Comparison of ENCODE assay signal across 8 cellular contexts in the genomic region with DNA sequence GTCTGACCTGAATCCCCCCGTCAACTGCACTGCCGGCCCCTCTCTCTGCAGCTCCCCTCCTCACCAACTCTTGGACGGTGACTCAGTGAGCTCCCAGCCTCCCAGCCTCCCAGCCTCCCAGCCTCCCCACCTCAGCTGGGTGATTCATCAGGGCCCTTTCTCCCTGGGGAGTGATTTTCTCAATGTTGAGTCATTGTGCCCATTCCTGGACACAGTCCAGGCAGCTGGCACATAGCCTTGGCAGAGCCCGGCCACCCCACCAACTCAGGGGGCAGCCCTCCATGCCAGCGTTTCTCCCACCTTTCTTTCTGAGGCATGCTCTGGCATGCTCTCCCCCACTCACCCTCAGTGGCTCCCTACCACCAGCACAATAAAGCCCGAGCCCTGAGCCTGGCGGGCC. TPM values are rescaled to one million over a fixed set of nuclear protein-coding genes. Genes with fewer than 3 reads are reported as not detected.
A peak's percentile ranks its signal among the peaks of the same experiment; 100 is the strongest.
DNase-seq lines count a peak whose midpoint lies in the region; ATAC-seq and TF ChIP-seq lines count a peak whose summit lies in the region.

No MANE protein-coding gene starts in this region.

- ATAC-seq in memory B cell (ENCODE audit: low read depth), result no peak
- no peak for ATAC-seq in left lobe of liver

- H3K4me3 Mint-ChIP-seq in CD14-positive monocyte (peak overlapping the region; percentile 60 to 72), memory B cell (peak overlapping the region; percentile 61)
- peak overlapping the region; percentile 6 for H3K4me3 Mint-ChIP-seq in activated naive CD8-positive, alpha-beta T cell treated with anti-CD3 and anti-CD28 coated beads for 36 hours

- POLR2A ChIA-PET in HEK293T (lab: Yijun Ruan, JAX), result interaction anchor here (1.0 kb wide), 1 partner anchor 54 kb away, joined by 3 read pairs; no protein-coding TSS in a partner anchor

- no peaks in the 10 kb centered on the region for H3K36me3 Mint-ChIP-seq in CD14-positive monocyte
- no peaks in the 10 kb centered on the region for H3K36me3 Mint-ChIP-seq in activated naive CD8-positive, alpha-beta T cell treated with anti-CD3 and anti-CD28 coated beads for 36 hours
- H3K36me3 Mint-ChIP-seq in memory B cell, result no peaks in the 10 kb centered on the region

- H3K9me3 Mint-ChIP-seq in CD14-positive monocyte (peaks cover 0 to 4% (median 0%) of the 10 kb centered on the region in 7 donors), memory B cell (no peaks in the 10 kb centered on the region)
- H3K9me3 Mint-ChIP-seq in activated naive CD8-positive, alpha-beta T cell treated with anti-CD3 and anti-CD28 coated beads for 36 hours, result no peaks in the 10 kb centered on the region

- H3K27ac Mint-ChIP-seq in CD14-positive monocyte (no peak overlapping the region), memory B cell (no peak overlapping the region)
- no peak overlapping the region for H3K27ac Mint-ChIP-seq in activated naive CD8-positive, alpha-beta T cell treated with anti-CD3 and anti-CD28 coated beads for 36 hours

- peak; percentile 58 for DNase-seq in CD14-positive monocyte (ENCODE audit: low spot score)
- peak; percentile 84 for DNase-seq in HPDE6-E6E7 (ENCODE audit: extremely low spot score)
- DNase-seq in activated naive CD8-positive, alpha-beta T cell treated with anti-CD3 and anti-CD28 coated beads for 36 hours, result peak; percentile 7
- no peak for DNase-seq in memory B cell (ENCODE audit: low spot score in 2 of 2)
- no peak for DNase-seq in left lobe of liver (ENCODE audit: low spot score)
- no peak for DNase-seq in central memory CD4-positive, alpha-beta T cell
- no peak for DNase-seq in middle frontal gyrus (ENCODE audit: extremely low spot score, low spot score)
- no peak for DNase-seq in HEK293T (ENCODE audit: extremely low spot score)

- CTCF ChIA-PET in HEK293T (lab: Yijun Ruan, JAX), result interaction anchor here (0.6 to 1.7 kb wide), 7 partner anchors 13 to 182 kb away, joined by 3 to 9 read pairs (median 4); no protein-coding TSS in a partner anchor

- intact Hi-C loops in CD14-positive monocyte (cut with micrococcal nuclease), result loop anchor here (2.0 to 5.0 kb wide), 3 partner anchors 56 to 173 kb away; no protein-coding TSS in a partner anchor

- H3K27me3 Mint-ChIP-seq in CD14-positive monocyte (ENCODE audit: low read depth in 3 of 3), result peaks cover 19 to 32% (median 19%) of the 10 kb centered on the region in 3 donors
- H3K27me3 Mint-ChIP-seq in activated naive CD8-positive, alpha-beta T cell treated with anti-CD3 and anti-CD28 coated beads for 36 hours, result peaks cover 6% of the 10 kb centered on the region
- peaks cover 2% of the 10 kb centered on the region for H3K27me3 Mint-ChIP-seq in memory B cell

- H3K4me1 Mint-ChIP-seq in CD14-positive monocyte, result peaks cover 6% of the 10 kb centered on the region
- H3K4me1 Mint-ChIP-seq in activated naive CD8-positive, alpha-beta T cell treated with anti-CD3 and anti-CD28 coated beads for 36 hours, result no peaks in the 10 kb centered on the region
- no peaks in the 10 kb centered on the region for H3K4me1 Mint-ChIP-seq in memory B cell

- TF ChIP-seq CTCF in CD14-positive monocyte (IDR thresholded peaks at IDR 0.05), result no peak

TF ChIP-seq in HEK293T, 16 proteins besides CTCF, POLR2A, EP300 and RAD21:
- no peak for TF ChIP-seq ELF4 (IDR thresholded peaks at IDR 0.05)
- TF ChIP-seq FOXM1 (IDR thresholded peaks at IDR 0.05; ENCODE audit: borderline replicate concordance), result no peak
- no peak for TF ChIP-seq BHLHE40 (IDR thresholded peaks at IDR 0.05; ENCODE audit: borderline replicate concordance)
- TF ChIP-seq FOXK2 (IDR thresholded peaks at IDR 0.05), result no peak
- TF ChIP-seq FOXA1 (IDR thresholded peaks at IDR 0.05), result no peak
- TF ChIP-seq NFRKB (IDR thresholded peaks at IDR 0.05), result no peak
- no peak for TF ChIP-seq ARNT (IDR thresholded peaks at IDR 0.05)
- no peak for TF ChIP-seq L3MBTL2 (conservative IDR thresholded peaks at IDR 0.05)
- TF ChIP-seq CTBP1 (IDR thresholded peaks at IDR 0.05; ENCODE audit: borderline replicate concordance), result no peak
- TF ChIP-seq LEF1 (IDR thresholded peaks at IDR 0.05; ENCODE audit: borderline replicate concordance), result no peak
- no peak for TF ChIP-seq PKNOX1 (IDR thresholded peaks at IDR 0.05)

RNA-seq across cellular contexts. Expression of gene PDE2A, which starts 30.7 kb away (rescaled TPM):
- under 1 TPM; 0.18 to 0.53 TPM for polyA plus RNA-seq in CD14-positive monocyte
- under 1 TPM; 0.37 to 0.42 TPM for total RNA-seq in activated naive CD8-positive, alpha-beta T cell treated with anti-CD3 and anti-CD28 coated beads for 36 hours
- total RNA-seq in left lobe of liver, result 20.3 TPM

Comparison
In these comparisons a context has a peak if more than half of its experiments do, and no peak if none do; other contexts are left out.
1. DNase-seq: peak in CD14-positive monocyte (single experiment), HPDE6-E6E7 (single experiment) and activated naive CD8-positive, alpha-beta T cell treated with anti-CD3 and anti-CD28 coated beads for 36 hours (single experiment); none in memory B cell (0 of 2), left lobe of liver (single experiment), central memory CD4-positive, alpha-beta T cell (single experiment), middle frontal gyrus (single experiment) and HEK293T (single experiment).
2. H3K4me3 Mint-ChIP-seq: peak in every context shown above with its lines; median percentile 66 in CD14-positive monocyte; 61 in memory B cell; 6 in activated naive CD8-positive, alpha-beta T cell treated with anti-CD3 and anti-CD28 coated beads for 36 hours.
3. RNA of gene PDE2A, which starts 30.7 kb away (total RNA-seq): 20.3 TPM in left lobe of liver (single experiment); 0.37 to 0.42 TPM in activated naive CD8-positive, alpha-beta T cell treated with anti-CD3 and anti-CD28 coated beads for 36 hours; every median in the first group is over 10 times any median in the second.